8 cellular contexts compared by ENCODE assay signal in genomic region chr11:73321342-73322110, GRCh38. TPM values are rescaled to one million over a fixed set of nuclear protein-coding genes. Genes with fewer than 3 reads are reported as not detected.
A peak's percentile ranks its signal among the peaks of the same experiment; 100 is the strongest.
DNase-seq lines count a peak whose midpoint lies in the region; ATAC-seq and TF ChIP-seq lines count a peak whose summit lies in the region.

No MANE protein-coding gene starts in this region.

- no peak for TF ChIP-seq CTCF in Peyer's patch (IDR thresholded peaks at IDR 0.05)
- TF ChIP-seq CTCF in foreskin fibroblast (IDR thresholded peaks at IDR 0.05; ENCODE audit: low read depth, low read length): no peak

- peak overlapping the region; percentile 46 to 94 (median 68) for H3K27ac ChIP-seq in Peyer's patch

- no peak for TF ChIP-seq POLR2A in Peyer's patch (IDR thresholded peaks at IDR 0.05)

- H3K27me3 ChIP-seq in Peyer's patch: no peaks in the 10 kb centered on the region

- ATAC-seq in GM18858 (IDR thresholded peaks at IDR 0.05; ENCODE audit: unreplicated experiment) (no peak), HG02884 (IDR thresholded peaks at IDR 0.05; ENCODE audit: unreplicated experiment) (no peak), HG03460 (IDR thresholded peaks at IDR 0.05; ENCODE audit: unreplicated experiment) (no peak)

- H3K4me3 ChIP-seq in Peyer's patch: no peak overlapping the region
- H3K4me3 ChIP-seq in foreskin fibroblast (ENCODE audit: low read depth in 1 of 2, low read length in 2 of 2): peak overlapping the region in 1 of 2 donors; percentile 3

- H3K9me3 ChIP-seq in Peyer's patch: no peaks in the 10 kb centered on the region

- no peaks in the 10 kb centered on the region for H3K36me3 ChIP-seq in Peyer's patch

- DNase-seq in EL (peak; percentile 93), Peyer's patch (peak in 2 of 3 donors; percentile 27 to 53), foreskin fibroblast (peak; percentile 80 to 82), pulmonary artery endothelial cell (ENCODE audit: low read depth, low spot score) (peak; percentile 85), amniotic stem cell (lab: John Stamatoyannopoulos, UW) (no peak)

- peaks cover 0 to 82% (median 6%) of the 10 kb centered on the region in 4 donors for H3K4me1 ChIP-seq in Peyer's patch

RNA-seq across cellular contexts. Expression of gene ARHGEF17, which starts 13.4 kb away (rescaled TPM):
- total RNA-seq in Peyer's patch (10 to 100 TPM in 3 of 4 donors, 1 to 10 TPM in 1; 3.2 to 33.8 (median 17.4) TPM), pulmonary artery endothelial cell (13.0 and 24.2 TPM in 2 replicates)

RNA-seq across cellular contexts. Expression of gene P2RY6, which starts 49.4 kb away (rescaled TPM):
- total RNA-seq in Peyer's patch (1 to 10 TPM in 3 of 4 donors, not detected in 1; 1.5 to 6.6 (median 2.3) TPM), pulmonary artery endothelial cell (0.13 TPM in 1 of 2 replicates, not detected in the other)

RNA-seq across cellular contexts. Expression of gene RELT, which starts 54.7 kb away (rescaled TPM):
- total RNA-seq in Peyer's patch: 10 to 100 TPM in 1 of 4 donors, 1 to 10 TPM in 3; 1.2 to 19.0 (median 4.7) TPM
- total RNA-seq in pulmonary artery endothelial cell: 6.8 and 8.6 TPM in 2 replicates
